ENCODE assay signal across 8 cellular contexts in the genomic region with DNA sequence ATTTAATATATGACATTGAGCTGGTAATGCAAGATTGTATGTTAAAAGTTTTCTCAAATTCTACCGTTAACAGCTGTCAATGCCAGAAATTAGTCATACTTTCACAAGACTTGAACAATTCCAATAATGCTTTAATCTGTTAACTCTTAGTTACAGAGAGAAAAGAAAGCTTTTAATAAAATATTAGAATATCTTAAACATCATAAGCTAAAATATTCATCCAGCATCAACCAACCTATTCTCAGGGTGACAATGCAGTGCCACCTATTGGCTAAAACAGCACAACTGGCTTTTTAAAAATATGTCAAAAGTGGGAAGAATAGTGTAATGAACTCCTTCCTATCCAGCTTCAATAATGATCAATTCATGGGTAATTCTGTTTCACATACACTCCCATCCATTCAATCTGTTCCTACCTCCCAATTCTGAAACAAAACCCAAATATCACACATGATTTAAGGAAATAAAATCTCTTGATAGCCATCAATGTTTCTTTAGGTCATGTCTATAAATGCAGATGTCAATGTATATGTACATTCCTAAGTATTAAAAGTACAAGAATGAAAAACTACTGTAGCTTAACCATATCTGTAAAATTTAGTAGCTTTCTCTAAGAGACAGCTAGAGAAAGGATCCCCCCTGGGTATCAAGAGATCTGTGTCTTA.
DNase-seq lines count a peak whose midpoint lies in the region; ATAC-seq, FAIRE-seq and TF ChIP-seq lines count a peak whose summit lies in the region.

No MANE protein-coding gene starts in this region.

- H3K27me3 ChIP-seq in DOHH2 (ENCODE audit: control insufficient read depth, low read length), result no peaks in the 10 kb centered on the region

- H3K36me3 ChIP-seq in DOHH2 (ENCODE audit: control insufficient read depth, low read length), result no peaks in the 10 kb centered on the region

- H3K4me1 ChIP-seq in DOHH2 (ENCODE audit: control insufficient read depth, low read length), result peaks cover 32% of the 10 kb centered on the region

- DNase-seq in HFF-Myc (ENCODE audit: extremely low read depth, low read depth) (no peak), iris pigment epithelial cell (ENCODE audit: low read depth) (peak; percentile 15), HuH-7.5 (ENCODE audit: low spot score) (no peak)

- ATAC-seq in HG03097 (IDR thresholded peaks at IDR 0.05; ENCODE audit: low FRiP score, unreplicated experiment) (no peak), HG02884 (IDR thresholded peaks at IDR 0.05; ENCODE audit: unreplicated experiment) (no peak), GM18861 (IDR thresholded peaks at IDR 0.05; ENCODE audit: unreplicated experiment) (no peak)

- no peak overlapping the region for H3K4me2 ChIP-seq in DOHH2 (ENCODE audit: low read length)

- H3K4me3 ChIP-seq in DOHH2 (ENCODE audit: low read length) (no peak overlapping the region), HFF-Myc (replicated peaks; ENCODE audit: low read depth, low read length) (no peak overlapping the region)

- peak; percentile 57 for FAIRE-seq in TTC549 (lab: Jason Lieb, UNC)

- TF ChIP-seq CTCF in DOHH2 (IDR thresholded peaks at IDR 0.05; ENCODE audit: low read depth, low read length, poor library complexity, severe bottlenecking) (peak; percentile 73), HFF-Myc (IDR thresholded peaks at IDR 0.05; ENCODE audit: low read depth, low read length, missing control alignments) (peak; percentile 56)

- no peaks in the 10 kb centered on the region for H4K20me1 ChIP-seq in DOHH2 (ENCODE audit: control insufficient read depth, insufficient read depth, low read depth, low read length)

- no peak overlapping the region for H3K27ac ChIP-seq in DOHH2 (ENCODE audit: low read depth, low read length)

- H3F3A ChIP-seq in DOHH2 (ENCODE audit: control insufficient read depth, insufficient read depth), result peaks cover 6% of the 10 kb centered on the region; the same call in 1 of the 2 replicates

- H3K9me3 ChIP-seq in DOHH2 (ENCODE audit: control insufficient read depth, insufficient read depth, low read length), result no peaks in the 10 kb centered on the region

- no peaks in the 10 kb centered on the region for H3K79me2 ChIP-seq in DOHH2 (ENCODE audit: control insufficient read depth, low read length)

- no peaks in the 10 kb centered on the region for H3K9me2 ChIP-seq in DOHH2 (replicated peaks; ENCODE audit: control insufficient read depth, low read length)
